In genomic region chr20:55142932-55143331, GRCh38 we compare ENCODE assay signal across 1 cellular context.
TF ChIP-seq lines count a peak whose summit lies in the region.

No MANE protein-coding gene starts in this region.

TF ChIP-seq in GM12878, 131 proteins besides CTCF, POLR2A, EP300 and RAD21 (continued from another document and continues in another):
- TF ChIP-seq, protein P1, sequence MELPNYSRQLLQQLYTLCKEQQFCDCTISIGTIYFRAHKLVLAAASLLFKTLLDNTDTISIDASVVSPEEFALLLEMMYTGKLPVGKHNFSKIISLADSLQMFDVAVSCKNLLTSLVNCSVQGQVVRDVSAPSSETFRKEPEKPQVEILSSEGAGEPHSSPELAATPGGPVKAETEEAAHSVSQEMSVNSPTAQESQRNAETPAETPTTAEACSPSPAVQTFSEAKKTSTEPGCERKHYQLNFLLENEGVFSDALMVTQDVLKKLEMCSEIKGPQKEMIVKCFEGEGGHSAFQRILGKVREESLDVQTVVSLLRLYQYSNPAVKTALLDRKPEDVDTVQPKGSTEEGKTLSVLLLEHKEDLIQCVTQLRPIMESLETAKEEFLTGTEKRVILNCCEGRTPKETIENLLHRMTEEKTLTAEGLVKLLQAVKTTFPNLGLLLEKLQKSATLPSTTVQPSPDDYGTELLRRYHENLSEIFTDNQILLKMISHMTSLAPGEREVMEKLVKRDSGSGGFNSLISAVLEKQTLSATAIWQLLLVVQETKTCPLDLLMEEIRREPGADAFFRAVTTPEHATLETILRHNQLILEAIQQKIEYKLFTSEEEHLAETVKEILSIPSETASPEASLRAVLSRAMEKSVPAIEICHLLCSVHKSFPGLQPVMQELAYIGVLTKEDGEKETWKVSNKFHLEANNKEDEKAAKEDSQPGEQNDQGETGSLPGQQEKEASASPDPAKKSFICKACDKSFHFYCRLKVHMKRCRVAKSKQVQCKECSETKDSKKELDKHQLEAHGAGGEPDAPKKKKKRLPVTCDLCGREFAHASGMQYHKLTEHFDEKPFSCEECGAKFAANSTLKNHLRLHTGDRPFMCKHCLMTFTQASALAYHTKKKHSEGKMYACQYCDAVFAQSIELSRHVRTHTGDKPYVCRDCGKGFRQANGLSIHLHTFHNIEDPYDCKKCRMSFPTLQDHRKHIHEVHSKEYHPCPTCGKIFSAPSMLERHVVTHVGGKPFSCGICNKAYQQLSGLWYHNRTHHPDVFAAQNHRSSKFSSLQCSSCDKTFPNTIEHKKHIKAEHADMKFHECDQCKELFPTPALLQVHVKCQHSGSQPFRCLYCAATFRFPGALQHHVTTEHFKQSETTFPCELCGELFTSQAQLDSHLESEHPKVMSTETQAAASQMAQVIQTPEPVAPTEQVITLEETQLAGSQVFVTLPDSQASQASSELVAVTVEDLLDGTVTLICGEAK (IDR thresholded peaks at IDR 0.05; ENCODE audit: borderline replicate concordance) = peak; percentile 51; the same call in 1 of the 2 replicates
- TF ChIP-seq POLR2AphosphoS2 (IDR thresholded peaks at IDR 0.05; ENCODE audit: low read depth, low read length) (no peak), ZNF207 (IDR thresholded peaks at IDR 0.05; ENCODE audit: borderline replicate concordance) (no peak), SREBF2 (IDR thresholded peaks at IDR 0.05; ENCODE audit: low read length) (no peak), ZNF687 (IDR thresholded peaks at IDR 0.05) (0 out of 2 replicates have a peak, but pooled peaks have one; percentile 14), FOXK2 (IDR thresholded peaks at IDR 0.05) (no peak), IKZF2 (IDR thresholded peaks at IDR 0.05) (no peak), NFYA (IDR thresholded peaks at IDR 0.05; ENCODE audit: borderline replicate concordance, low read depth, low read length) (no peak), HDAC6 (IDR thresholded peaks at IDR 0.05; ENCODE audit: unreplicated experiment) (no peak), RUNX3 (IDR thresholded peaks at IDR 0.05; ENCODE audit: low read length) (no peak), TCF7 (IDR thresholded peaks at IDR 0.05; ENCODE audit: borderline replicate concordance) (no peak), STAT3 (IDR thresholded peaks at IDR 0.05; ENCODE audit: low read depth, low read length) (no peak), ZNF24 (IDR thresholded peaks at IDR 0.05) (no peak), MXI1 (IDR thresholded peaks at IDR 0.05; ENCODE audit: low read depth, low read length) (no peak), ASH2L (IDR thresholded peaks at IDR 0.05; ENCODE audit: borderline replicate concordance, low read depth) (no peak), TBL1XR1 (IDR thresholded peaks at IDR 0.05; ENCODE audit: low read depth, low read length) (no peak), PKNOX1 (IDR thresholded peaks at IDR 0.05) (0 out of 2 replicates have a peak, but pooled peaks have one; percentile 12), BCL11A (IDR thresholded peaks at IDR 0.05; ENCODE audit: low read depth, low read length) (no peak), MEF2A (IDR thresholded peaks at IDR 0.05; ENCODE audit: insufficient read depth, low read depth, low read length) (no peak), USF2 (IDR thresholded peaks at IDR 0.05; ENCODE audit: borderline replicate concordance, low read depth, low read length) (no peak; the same call in 1 of the 2 replicates), YY1 (IDR thresholded peaks at IDR 0.05; ENCODE audit: low read depth, low read length) (no peak), WRNIP1 (IDR thresholded peaks at IDR 0.05; ENCODE audit: borderline replicate concordance, low read depth, low read length) (no peak), SPI1 (IDR thresholded peaks at IDR 0.05; ENCODE audit: borderline replicate concordance, insufficient read depth, low read depth, low read length) (peak; percentile 33; the same call in 1 of the 2 replicates), SRF (IDR thresholded peaks at IDR 0.05; ENCODE audit: low read depth in 2 of 2, low read length in 2 of 2) (no peak), BCLAF1 (IDR thresholded peaks at IDR 0.05) (no peak), RFX5 (IDR thresholded peaks at IDR 0.05; ENCODE audit: low read depth, low read length) (no peak), REST (IDR thresholded peaks at IDR 0.05; ENCODE audit: low read depth, low read length) (no peak), MEF2B (IDR thresholded peaks at IDR 0.05; ENCODE audit: partially characterized antibody, poor library complexity, severe bottlenecking) (no peak), TCF3 (IDR thresholded peaks at IDR 0.05; ENCODE audit: borderline replicate concordance, insufficient read depth, low read depth, low read length) (no peak), SMAD1 (IDR thresholded peaks at IDR 0.05; ENCODE audit: low read depth, partially characterized antibody) (no peak), HDAC2 (IDR thresholded peaks at IDR 0.05) (no peak), MTA3 (IDR thresholded peaks at IDR 0.05; ENCODE audit: borderline replicate concordance, low read length) (no peak), SMARCA5 (IDR thresholded peaks at IDR 0.05) (no peak), SP1 (IDR thresholded peaks at IDR 0.05; ENCODE audit: low read depth, low read length) (no peak)
- TF ChIP-seq, protein P2, sequence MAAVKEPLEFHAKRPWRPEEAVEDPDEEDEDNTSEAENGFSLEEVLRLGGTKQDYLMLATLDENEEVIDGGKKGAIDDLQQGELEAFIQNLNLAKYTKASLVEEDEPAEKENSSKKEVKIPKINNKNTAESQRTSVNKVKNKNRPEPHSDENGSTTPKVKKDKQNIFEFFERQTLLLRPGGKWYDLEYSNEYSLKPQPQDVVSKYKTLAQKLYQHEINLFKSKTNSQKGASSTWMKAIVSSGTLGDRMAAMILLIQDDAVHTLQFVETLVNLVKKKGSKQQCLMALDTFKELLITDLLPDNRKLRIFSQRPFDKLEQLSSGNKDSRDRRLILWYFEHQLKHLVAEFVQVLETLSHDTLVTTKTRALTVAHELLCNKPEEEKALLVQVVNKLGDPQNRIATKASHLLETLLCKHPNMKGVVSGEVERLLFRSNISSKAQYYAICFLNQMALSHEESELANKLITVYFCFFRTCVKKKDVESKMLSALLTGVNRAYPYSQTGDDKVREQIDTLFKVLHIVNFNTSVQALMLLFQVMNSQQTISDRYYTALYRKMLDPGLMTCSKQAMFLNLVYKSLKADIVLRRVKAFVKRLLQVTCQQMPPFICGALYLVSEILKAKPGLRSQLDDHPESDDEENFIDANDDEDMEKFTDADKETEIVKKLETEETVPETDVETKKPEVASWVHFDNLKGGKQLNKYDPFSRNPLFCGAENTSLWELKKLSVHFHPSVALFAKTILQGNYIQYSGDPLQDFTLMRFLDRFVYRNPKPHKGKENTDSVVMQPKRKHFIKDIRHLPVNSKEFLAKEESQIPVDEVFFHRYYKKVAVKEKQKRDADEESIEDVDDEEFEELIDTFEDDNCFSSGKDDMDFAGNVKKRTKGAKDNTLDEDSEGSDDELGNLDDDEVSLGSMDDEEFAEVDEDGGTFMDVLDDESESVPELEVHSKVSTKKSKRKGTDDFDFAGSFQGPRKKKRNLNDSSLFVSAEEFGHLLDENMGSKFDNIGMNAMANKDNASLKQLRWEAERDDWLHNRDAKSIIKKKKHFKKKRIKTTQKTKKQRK (IDR thresholded peaks at IDR 0.05; ENCODE audit: low read depth, low read length) = no peak
- TF ChIP-seq, protein P3, sequence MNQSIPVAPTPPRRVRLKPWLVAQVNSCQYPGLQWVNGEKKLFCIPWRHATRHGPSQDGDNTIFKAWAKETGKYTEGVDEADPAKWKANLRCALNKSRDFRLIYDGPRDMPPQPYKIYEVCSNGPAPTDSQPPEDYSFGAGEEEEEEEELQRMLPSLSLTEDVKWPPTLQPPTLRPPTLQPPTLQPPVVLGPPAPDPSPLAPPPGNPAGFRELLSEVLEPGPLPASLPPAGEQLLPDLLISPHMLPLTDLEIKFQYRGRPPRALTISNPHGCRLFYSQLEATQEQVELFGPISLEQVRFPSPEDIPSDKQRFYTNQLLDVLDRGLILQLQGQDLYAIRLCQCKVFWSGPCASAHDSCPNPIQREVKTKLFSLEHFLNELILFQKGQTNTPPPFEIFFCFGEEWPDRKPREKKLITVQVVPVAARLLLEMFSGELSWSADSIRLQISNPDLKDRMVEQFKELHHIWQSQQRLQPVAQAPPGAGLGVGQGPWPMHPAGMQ (IDR thresholded peaks at IDR 0.05; ENCODE audit: borderline replicate concordance) = no peak
